In the genomic region with DNA sequence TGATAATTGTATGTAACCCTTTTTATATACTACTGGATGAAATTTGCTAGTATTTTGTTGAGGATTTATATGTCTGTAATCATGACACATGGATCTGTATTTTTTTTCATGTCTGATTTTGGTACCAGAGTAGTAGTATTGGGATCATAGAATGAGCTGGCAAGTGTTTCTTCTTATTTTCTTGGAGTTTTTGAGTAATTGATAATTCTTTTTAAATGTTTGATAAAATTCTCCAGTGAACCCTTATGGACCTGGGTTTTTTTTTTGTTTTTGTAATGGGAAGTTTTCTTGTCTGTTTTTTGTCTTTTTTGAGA, we compare ENCODE assay signal across 12 cellular contexts. TPM values are rescaled to one million over a fixed set of nuclear protein-coding genes. Genes with fewer than 3 reads are reported as not detected.
DNase-seq lines count a peak whose midpoint lies in the region; ATAC-seq and TF ChIP-seq lines count a peak whose summit lies in the region.
"Had no signal": no experiment of that assay in that cellular context is flagged by ENCODE, and none has a peak within 500 bp of the region (broad histone marks: within the 10 kb centered on the region; RNA-seq: fewer than 3 reads in every experiment).

No MANE protein-coding gene starts in this region.

- H3K4me3 Mint-ChIP-seq in MCF 10A (ENCODE audit: unreplicated experiment) = no peak overlapping the region
- peak overlapping the region; percentile 68 for H3K4me3 Mint-ChIP-seq in activated CD4-positive, alpha-beta memory T cell treated with anti-CD3 and anti-CD28 coated beads, Interleukin-2, amount 10 ng/mL, durations not matched to agents 7 days and 5 days
- H3K4me3 Mint-ChIP-seq in stimulated activated naive B cell treated with anti-CD40 and anti-IgM and Interleukin-4, amounts not matched to agents 10 μg/mL and 1 μg/mL and 100 μg/mL, for 72 hours = peak overlapping the region; percentile 67 to 70

- intact Hi-C loops in MCF 10A (cut with micrococcal nuclease) = no loop called here
- intact Hi-C loops in mammary epithelial cell (cut with micrococcal nuclease) = loop anchor here (5.0 kb wide), 1 partner anchor 52 kb away; no protein-coding TSS in a partner anchor

- peaks cover 73% of the 10 kb centered on the region for H3K36me3 Mint-ChIP-seq in MCF 10A (ENCODE audit: insufficient read depth, unreplicated experiment)
- peaks cover 80% of the 10 kb centered on the region for H3K36me3 Mint-ChIP-seq in activated CD4-positive, alpha-beta memory T cell treated with anti-CD3 and anti-CD28 coated beads, Interleukin-2, amount 10 ng/mL, durations not matched to agents 7 days and 5 days (ENCODE audit: low read depth)
- peaks cover 50 to 65% of the 10 kb centered on the region in 2 donors for H3K36me3 Mint-ChIP-seq in stimulated activated naive B cell treated with anti-CD40 and anti-IgM and Interleukin-4, amounts not matched to agents 10 μg/mL and 1 μg/mL and 100 μg/mL, for 72 hours

- dilution Hi-C loops in mammary epithelial cell (cut with HindIII; ENCODE audit: low sequenced_read_pairs) = no loop called here

- no peaks in the 10 kb centered on the region for H3K9me3 Mint-ChIP-seq in MCF 10A (ENCODE audit: unreplicated experiment)
- peaks cover 16% of the 10 kb centered on the region for H3K9me3 Mint-ChIP-seq in activated CD4-positive, alpha-beta memory T cell treated with anti-CD3 and anti-CD28 coated beads, Interleukin-2, amount 10 ng/mL, durations not matched to agents 7 days and 5 days
- H3K9me3 Mint-ChIP-seq in stimulated activated naive B cell treated with anti-CD40 and anti-IgM and Interleukin-4, amounts not matched to agents 10 μg/mL and 1 μg/mL and 100 μg/mL, for 72 hours = peaks cover 0 to 2% of the 10 kb centered on the region in 2 donors

- H3K79me2 ChIP-seq in mammary epithelial cell (ENCODE audit: insufficient read depth, low read length) = peaks cover 5% of the 10 kb centered on the region

- ATAC-seq in HG02973 (IDR thresholded peaks at IDR 0.05; ENCODE audit: unreplicated experiment) = peak; percentile 17
- ATAC-seq in stimulated activated naive B cell treated with anti-CD40 and anti-IgM and Interleukin-4, amounts not matched to agents 10 μg/mL and 1 μg/mL and 100 μg/mL, for 72 hours (replicated peaks) = no peak
- ATAC-seq in HG03469 (IDR thresholded peaks at IDR 0.05; ENCODE audit: unreplicated experiment) = no peak

- TF ChIP-seq CTCF in MCF 10A (IDR thresholded peaks at IDR 0.05; ENCODE audit: unreplicated experiment) (no peak), mammary epithelial cell (conservative IDR thresholded peaks at IDR 0.05 in 1 of 2, IDR thresholded peaks at IDR 0.05 in 1 of 2; ENCODE audit: extremely low read depth in 1 of 2, insufficient read depth in 1 of 2, low read depth in 1 of 2, low read length in 2 of 2) (no peak)

- H3K27ac ChIP-seq in mammary epithelial cell (ENCODE audit: insufficient read depth, low read depth, low read length) = no peak overlapping the region

- no peaks in the 10 kb centered on the region for H3K27me3 ChIP-seq in mammary epithelial cell (ENCODE audit: insufficient read depth, low read length)

- CTCF ChIA-PET in MCF 10A (lab: Yijun Ruan, JAX) (interaction anchor here (0.7 to 1.3 kb wide), 2 partner anchors 50 to 749 kb away, joined by 4 to 6 read pairs; no protein-coding TSS in a partner anchor), mammary epithelial cell (lab: Charles Lee; ENCODE audit: low non-redundant PET) (no interaction called here)
- CTCF ChIA-PET in activated CD4-positive, alpha-beta memory T cell treated with anti-CD3 and anti-CD28 coated beads, Interleukin-2, amount 10 ng/mL, durations not matched to agents 7 days and 5 days (lab: Charles Lee) = no interaction called here

- POLR2A ChIA-PET in MCF 10A (lab: Yijun Ruan, JAX) = no interaction called here
- POLR2A ChIA-PET in activated CD4-positive, alpha-beta memory T cell treated with anti-CD3 and anti-CD28 coated beads, Interleukin-2, amount 10 ng/mL, durations not matched to agents 7 days and 5 days (lab: Charles Lee) = no interaction called here

- H3K4me1 ChIP-seq in mammary epithelial cell (ENCODE audit: insufficient read depth, low read length) = no peaks in the 10 kb centered on the region

- peaks cover 6% of the 10 kb centered on the region for H3K4me1 Mint-ChIP-seq in MCF 10A (ENCODE audit: insufficient read depth, unreplicated experiment)
- H3K4me1 Mint-ChIP-seq in activated CD4-positive, alpha-beta memory T cell treated with anti-CD3 and anti-CD28 coated beads, Interleukin-2, amount 10 ng/mL, durations not matched to agents 7 days and 5 days = peaks cover 29% of the 10 kb centered on the region
- H3K4me1 Mint-ChIP-seq in stimulated activated naive B cell treated with anti-CD40 and anti-IgM and Interleukin-4, amounts not matched to agents 10 μg/mL and 1 μg/mL and 100 μg/mL, for 72 hours = peaks cover 17 to 42% of the 10 kb centered on the region in 2 donors

- DNase-seq in MCF 10A (ENCODE audit: unreplicated experiment) (no peak), mammary epithelial cell (no peak), H4 (ENCODE audit: low spot score) (no peak), NCI-H146 treated with DMSO at 0.1 percent for 48 hours (lab: John Stamatoyannopoulos, UW; ENCODE audit: unreplicated experiment) (no peak)
- no peak for DNase-seq in activated CD4-positive, alpha-beta memory T cell treated with anti-CD3 and anti-CD28 coated beads, Interleukin-2, amount 10 ng/mL, durations not matched to agents 7 days and 5 days
- DNase-seq in stimulated activated naive B cell treated with anti-CD40 and anti-IgM and Interleukin-4, amounts not matched to agents 10 μg/mL and 1 μg/mL and 100 μg/mL, for 72 hours = no peak
- DNase-seq: activated CD4-positive, alpha-beta T cell treated with anti-CD3 and anti-CD28 coated beads for 1 hour; head of caudate nucleus; stimulated activated CD4-positive, alpha-beta T cell treated with anti-CD3 and anti-CD28 coated beads, Interleukin-1b, Interleukin-23, amount 100 ng/mL, for 48 hours had no signal

- in situ Hi-C loops in mammary epithelial cell (cut with MboI; ENCODE audit: low sequenced_read_pairs in 2 of 2) = no loop called here

- H2AFZ ChIP-seq in mammary epithelial cell (ENCODE audit: low read depth, low read length) = no peak overlapping the region

- no peaks in the 10 kb centered on the region for H3K27me3 Mint-ChIP-seq in MCF 10A (ENCODE audit: insufficient read depth, unreplicated experiment)
- no peaks in the 10 kb centered on the region for H3K27me3 Mint-ChIP-seq in activated CD4-positive, alpha-beta memory T cell treated with anti-CD3 and anti-CD28 coated beads, Interleukin-2, amount 10 ng/mL, durations not matched to agents 7 days and 5 days
- no peaks in the 10 kb centered on the region for H3K27me3 Mint-ChIP-seq in stimulated activated naive B cell treated with anti-CD40 and anti-IgM and Interleukin-4, amounts not matched to agents 10 μg/mL and 1 μg/mL and 100 μg/mL, for 72 hours

- BruUV-seq in MCF 10A (replicated peaks; lab: Mats Ljungman, UMichigan) (no TSS peak), mammary epithelial cell (replicated peaks; lab: Mats Ljungman, UMichigan) (no TSS peak)

- H3K9me3 ChIP-seq in mammary epithelial cell (replicated peaks; ENCODE audit: insufficient read depth, low read length) = no peaks in the 10 kb centered on the region

- no peak overlapping the region for H3K9ac ChIP-seq in mammary epithelial cell (ENCODE audit: insufficient read depth, low read length)

- no peak overlapping the region for H3K4me2 ChIP-seq in mammary epithelial cell (ENCODE audit: insufficient read depth, low read depth, low read length)

- no peak overlapping the region for H3K4me3 ChIP-seq in mammary epithelial cell (replicated peaks in 1 of 3; ENCODE audit: insufficient read depth in 1 of 3, low read depth in 2 of 3, low read length in 3 of 3)
- H3K4me3 ChIP-seq: lung had no signal

- peaks cover 11% of the 10 kb centered on the region for H3K36me3 ChIP-seq in mammary epithelial cell (ENCODE audit: insufficient read depth, low read length)

- H3K27ac Mint-ChIP-seq in MCF 10A (ENCODE audit: low read depth, unreplicated experiment) = peak overlapping the region; percentile 37
- peak overlapping the region; percentile 86 for H3K27ac Mint-ChIP-seq in activated CD4-positive, alpha-beta memory T cell treated with anti-CD3 and anti-CD28 coated beads, Interleukin-2, amount 10 ng/mL, durations not matched to agents 7 days and 5 days
- peak overlapping the region; percentile 86 for H3K27ac Mint-ChIP-seq in stimulated activated naive B cell treated with anti-CD40 and anti-IgM and Interleukin-4, amounts not matched to agents 10 μg/mL and 1 μg/mL and 100 μg/mL, for 72 hours

- H4K20me1 ChIP-seq in mammary epithelial cell (ENCODE audit: insufficient read depth, low read length) = no peaks in the 10 kb centered on the region

RNA-seq across cellular contexts. Expression of gene ZNF33A, which starts 28.4 kb away (rescaled TPM):
- 20.7 and 23.5 TPM in 2 replicates for total RNA-seq in MCF 10A (2022)
- 10 to 100 TPM; 18.7 to 21.2 TPM for total RNA-seq in mammary epithelial cell
- 7.8 TPM for polyA plus RNA-seq in mammary epithelial cell
- polyA minus RNA-seq in mammary epithelial cell = 15.1 TPM
- total RNA-seq in activated CD4-positive, alpha-beta memory T cell treated with anti-CD3 and anti-CD28 coated beads, Interleukin-2, amount 10 ng/mL, durations not matched to agents 7 days and 5 days = 10 to 100 TPM; 31.6 to 31.7 TPM
- 14.4 and 15.5 TPM in 2 replicates for total RNA-seq in H4 (2014; rRNA removed; shearing (Covaris generic))

RNA-seq across cellular contexts. Expression of gene ZNF37A, which starts 55.2 kb away (rescaled TPM):
- 44.5 and 52.3 TPM in 2 replicates for total RNA-seq in MCF 10A (2022)
- 10 to 100 TPM; 14.0 to 24.4 TPM for total RNA-seq in mammary epithelial cell
- polyA plus RNA-seq in mammary epithelial cell = 6.7 TPM
- 8.5 TPM for polyA minus RNA-seq in mammary epithelial cell
- total RNA-seq in activated CD4-positive, alpha-beta memory T cell treated with anti-CD3 and anti-CD28 coated beads, Interleukin-2, amount 10 ng/mL, durations not matched to agents 7 days and 5 days = 10 to 100 TPM; 17.9 to 19.6 TPM
- total RNA-seq in H4 (2014; rRNA removed; shearing (Covaris generic)) = 0.25 and 0.97 TPM in 2 replicates
